Comparison of ENCODE assay signal across 12 cellular contexts in the genomic region with DNA sequence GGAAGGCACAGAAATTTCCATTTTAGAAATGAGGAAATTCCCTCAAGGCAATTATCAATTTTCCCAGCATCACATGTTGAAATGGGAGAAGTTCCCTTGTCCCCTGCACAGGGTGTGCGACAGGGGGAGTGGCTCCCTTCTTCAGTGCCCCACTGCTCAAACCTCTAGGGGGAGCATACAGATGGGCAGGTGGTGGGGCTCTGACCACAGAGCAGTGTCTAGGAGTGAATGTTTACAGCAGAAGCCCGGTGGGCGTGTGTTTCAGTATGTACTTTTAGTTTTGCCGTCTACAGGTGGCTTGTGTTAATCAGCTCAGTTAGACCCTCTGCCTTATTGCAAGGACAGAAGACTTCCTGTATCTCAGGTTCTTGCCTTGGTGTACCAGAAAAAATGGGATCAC.
DNase-seq lines count a peak whose midpoint lies in the region; ATAC-seq and TF ChIP-seq lines count a peak whose summit lies in the region.
"Had no signal": no experiment of that assay in that cellular context is flagged by ENCODE, and none has a peak within 500 bp of the region (broad histone marks: within the 10 kb centered on the region; RNA-seq: fewer than 3 reads in every experiment).

No MANE protein-coding gene starts in this region.

- no peaks in the 10 kb centered on the region for H3K36me3 ChIP-seq in lower lobe of right lung
- H3K36me3 ChIP-seq: esophagus muscularis mucosa had no signal

- H3K27ac ChIP-seq in lower lobe of right lung: no peak overlapping the region
- H3K27ac ChIP-seq: esophagus muscularis mucosa had no signal

- no peaks in the 10 kb centered on the region for H3K4me1 ChIP-seq in lower lobe of right lung
- H3K4me1 ChIP-seq: esophagus muscularis mucosa had no signal

- peak; percentile 81 for ATAC-seq in GM19467 (IDR thresholded peaks at IDR 0.05; ENCODE audit: unreplicated experiment)
- ATAC-seq in HG02840 (IDR thresholded peaks at IDR 0.05; ENCODE audit: low FRiP score, unreplicated experiment): peak; percentile 67
- ATAC-seq in HG03571 (IDR thresholded peaks at IDR 0.05; ENCODE audit: unreplicated experiment): peak; percentile 57
- ATAC-seq in stimulated activated naive CD8-positive, alpha-beta T cell treated with anti-CD3 and anti-CD28 coated beads, Interleukin-15, Interleukin-2, amounts not matched to agents 100 U/mL and 50 U/mL, for 24 hours: no peak
- no peak for ATAC-seq in lower lobe of right lung
- ATAC-seq: stimulated activated effector memory CD8-positive, alpha-beta T cell treated with anti-CD3 and anti-CD28 coated beads, Interleukin-12 subunit alpha, Interleukin-12 subunit beta, amount 100 ng/mL, for 72 hours had no signal

- H3K27me3 ChIP-seq in lower lobe of right lung (ENCODE audit: low read depth): no peaks in the 10 kb centered on the region
- H3K27me3 ChIP-seq: esophagus muscularis mucosa had no signal

- no peak for DNase-seq in stimulated activated naive CD8-positive, alpha-beta T cell treated with anti-CD3 and anti-CD28 coated beads, Interleukin-15, Interleukin-2, amounts not matched to agents 100 U/mL and 50 U/mL, for 24 hours
- DNase-seq in GDM1 (lab: John Stamatoyannopoulos, UW): no peak
- DNase-seq in lower lobe of right lung: no peak
- no peak for DNase-seq in NCI-H1436 (lab: John Stamatoyannopoulos, UW)
- DNase-seq: activated naive CD8-positive, alpha-beta T cell treated with anti-CD3 and anti-CD28 coated beads for 36 hours; NCI-H1092 treated with DMSO at 0.1 percent for 48 hours had no signal

- peak; percentile 27; the same call in 1 of the 2 replicates for TF ChIP-seq CTCF in GM12875 (IDR thresholded peaks at IDR 0.05; ENCODE audit: borderline replicate concordance, insufficient read depth, low read depth, low read length)
- TF ChIP-seq CTCF in lower lobe of right lung (IDR thresholded peaks at IDR 0.05): no peak

- intact Hi-C loops in lower lobe of right lung (cut with DNase I): no loop called here

- no peaks in the 10 kb centered on the region for H3K9me3 ChIP-seq in lower lobe of right lung

- no peak overlapping the region for H3K4me3 ChIP-seq in GM12875 (ENCODE audit: low read depth, low read length)
- H3K4me3 ChIP-seq in lower lobe of right lung: no peak overlapping the region
- H3K4me3 ChIP-seq: esophagus muscularis mucosa had no signal

Comparison
In these comparisons a context has a peak if more than half of its experiments do, and no peak if none do; other contexts are left out.
1. ATAC-seq: peak in GM19467 (single experiment), HG02840 (single experiment) and HG03571 (single experiment); none in stimulated activated naive CD8-positive, alpha-beta T cell treated with anti-CD3 and anti-CD28 coated beads, Interleukin-15, Interleukin-2, amounts not matched to agents 100 U/mL and 50 U/mL, for 24 hours (single experiment) and lower lobe of right lung (0 of 2).